In the genomic region with DNA sequence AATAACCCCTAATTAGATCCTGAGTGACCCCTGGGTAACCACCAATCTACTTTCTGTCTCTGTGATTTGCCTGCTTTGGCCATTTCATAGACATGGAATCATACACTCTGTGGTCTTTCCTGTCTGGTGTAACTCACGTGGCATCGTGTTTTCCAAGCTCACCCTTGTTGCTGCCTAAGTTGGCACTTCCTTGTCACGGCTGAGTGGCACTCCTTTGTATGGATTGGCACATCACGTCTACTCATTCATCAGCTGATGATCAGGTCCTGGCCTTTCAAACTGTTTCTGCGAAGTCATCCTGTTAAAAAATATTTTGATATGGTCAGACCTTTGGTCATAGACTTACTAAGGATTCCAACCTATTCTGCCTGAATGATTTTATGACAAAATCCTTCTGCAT, we compare ENCODE assay signal across 16 cellular contexts.
"Had no signal": no experiment of that assay in that cellular context is flagged by ENCODE, and none has a peak within 500 bp of the region (broad histone marks: within the 10 kb centered on the region; RNA-seq: fewer than 3 reads in every experiment).

No MANE protein-coding gene starts in this region.

- H3K4me1 Mint-ChIP-seq: activated naive CD8-positive, alpha-beta T cell treated with anti-CD3 and anti-CD28 coated beads for 36 hours; mesothelial cell of epicardium had no signal

- H3K36me3 ChIP-seq: colonic mucosa, neural progenitor cell, pancreas, stomach had no signal

- H3K27me3 ChIP-seq: body of pancreas, colonic mucosa, foreskin keratinocyte, neural progenitor cell, pancreas, stomach had no signal

- H3K4me3 ChIP-seq: body of pancreas, colonic mucosa, lung, neural progenitor cell, pancreas, stomach had no signal

- H3K27ac ChIP-seq: body of pancreas, colonic mucosa, foreskin keratinocyte, neural progenitor cell, pancreas, stomach had no signal

- H3K9me3 Mint-ChIP-seq: activated naive CD8-positive, alpha-beta T cell treated with anti-CD3 and anti-CD28 coated beads for 36 hours; activated T-helper 1 cell treated with anti-CD3 and anti-CD28 coated beads, Interleukin-12 subunit alpha, Interleukin-12 subunit beta, Interleukin-2, Interleukin-4 antibody, amounts not matched to agents 30 ng/mL and 10 ng/mL and 1 ng/mL, durations not matched to agents 14 hours and 24 hours and 36 hours; mesothelial cell of epicardium; neural progenitor cell had no signal

- H3K9me3 ChIP-seq: body of pancreas, colonic mucosa, pancreas, stomach had no signal

- H3K4me3 Mint-ChIP-seq: activated naive CD8-positive, alpha-beta T cell treated with anti-CD3 and anti-CD28 coated beads for 36 hours; activated T-helper 1 cell treated with anti-CD3 and anti-CD28 coated beads, Interleukin-12 subunit alpha, Interleukin-12 subunit beta, Interleukin-2, Interleukin-4 antibody, amounts not matched to agents 30 ng/mL and 10 ng/mL and 1 ng/mL, durations not matched to agents 14 hours and 24 hours and 36 hours; mesothelial cell of epicardium; neural progenitor cell had no signal

- H3K4me1 ChIP-seq: colonic mucosa, foreskin keratinocyte, neural progenitor cell, pancreas, stomach had no signal

- DNase-seq: activated CD4-positive, alpha-beta T cell treated with anti-CD3 and anti-CD28 coated beads, Interleukin-2, amount 50 U/mL, for 1 hour; activated naive CD8-positive, alpha-beta T cell treated with anti-CD3 and anti-CD28 coated beads for 36 hours; amygdala; body of pancreas; central memory CD4-positive, alpha-beta T cell; colonic mucosa; pancreas; stimulated activated CD4-positive, alpha-beta T cell treated with anti-CD3 and anti-CD28 coated beads, Interleukin-12 subunit alpha, Interleukin-12 subunit beta, amount 100 ng/mL, for 4 hours; stimulated activated CD4-positive, alpha-beta T cell treated with anti-CD3 and anti-CD28 coated beads, Interleukin-2, amount 100 ng/mL, for 24 hours; stomach had no signal

- H3K27ac Mint-ChIP-seq: activated naive CD8-positive, alpha-beta T cell treated with anti-CD3 and anti-CD28 coated beads for 36 hours; activated T-helper 1 cell treated with anti-CD3 and anti-CD28 coated beads, Interleukin-12 subunit alpha, Interleukin-12 subunit beta, Interleukin-2, Interleukin-4 antibody, amounts not matched to agents 30 ng/mL and 10 ng/mL and 1 ng/mL, durations not matched to agents 14 hours and 24 hours and 36 hours; mesothelial cell of epicardium; neural progenitor cell had no signal

- H3K36me3 Mint-ChIP-seq: activated naive CD8-positive, alpha-beta T cell treated with anti-CD3 and anti-CD28 coated beads for 36 hours; mesothelial cell of epicardium had no signal

- FAIRE-seq: pancreas had no signal

- ATAC-seq: activated CD4-positive, CD25-positive, alpha-beta regulatory T cell treated with anti-CD3 and anti-CD28 coated beads, Interleukin-2, amount 50 U/mL, for 24 hours; body of pancreas; foreskin keratinocyte; pancreas had no signal
